ENCODE assay signal across 19 cellular contexts in genomic region chr1:94667716-94668282, GRCh38.
"Had no signal": no experiment of that assay in that cellular context is flagged by ENCODE, and none has a peak within 500 bp of the region (broad histone marks: within the 10 kb centered on the region; RNA-seq: fewer than 3 reads in every experiment).

No MANE protein-coding gene starts in this region.

- H3K27ac ChIP-seq: body of pancreas, coronary artery, right atrium auricular region, upper lobe of left lung had no signal

- H3K4me1 Mint-ChIP-seq: activated CD4-positive, alpha-beta T cell treated with anti-CD3 and anti-CD28 coated beads, Interleukin-2, amount 10 ng/mL, durations not matched to agents 24 days and 14 days; immature natural killer cell; naive thymus-derived CD4-positive, alpha-beta T cell had no signal

- H3K27ac Mint-ChIP-seq: activated CD4-positive, alpha-beta T cell treated with anti-CD3 and anti-CD28 coated beads, Interleukin-2, amount 10 ng/mL, durations not matched to agents 24 days and 14 days; activated CD8-positive, alpha-beta T cell treated with anti-CD3 and anti-CD28 coated beads, Interleukin-2, amount 10 ng/mL, durations not matched to agents 7 days and 5 days; activated naive CD8-positive, alpha-beta T cell; immature natural killer cell; naive thymus-derived CD4-positive, alpha-beta T cell had no signal

- DNase-seq: activated CD4-positive, alpha-beta T cell treated with anti-CD3 and anti-CD28 coated beads, Interleukin-2, amount 10 ng/mL, durations not matched to agents 24 days and 14 days; activated CD4-positive, CD25-positive, alpha-beta regulatory T cell; activated CD8-positive, alpha-beta memory T cell treated with anti-CD3 and anti-CD28 coated beads, Interleukin-2, amount 50 U/mL, for 4 hours; activated CD8-positive, alpha-beta T cell treated with anti-CD3 and anti-CD28 coated beads, Interleukin-2, amount 10 ng/mL, durations not matched to agents 7 days and 5 days; activated gamma-delta T cell treated with Interleukin-2 at 50 U/mL for 16 hours; amygdala; body of pancreas; central memory CD4-positive, alpha-beta T cell; immature natural killer cell; naive thymus-derived CD4-positive, alpha-beta T cell; stimulated activated CD4-positive, alpha-beta T cell treated with anti-CD3 and anti-CD28 coated beads, Interleukin-4, amount 100 ng/mL, for 1 hour; stimulated activated naive CD4-positive, alpha-beta T cell treated with Interleukin-2 at 50 U/mL for 16 hours; substantia nigra; SW 1271; upper lobe of left lung had no signal

- H3K27me3 ChIP-seq: body of pancreas, esophagus muscularis mucosa, right atrium auricular region, upper lobe of left lung had no signal

- ATAC-seq: activated CD8-positive, alpha-beta T cell treated with anti-CD3 and anti-CD28 coated beads, Interleukin-2, amount 10 ng/mL, durations not matched to agents 7 days and 5 days; body of pancreas; naive thymus-derived CD4-positive, alpha-beta T cell had no signal

- H3K36me3 Mint-ChIP-seq: activated naive CD8-positive, alpha-beta T cell; immature natural killer cell; naive thymus-derived CD4-positive, alpha-beta T cell had no signal

- H3K36me3 ChIP-seq: esophagus muscularis mucosa, right atrium auricular region, upper lobe of left lung had no signal

- H3K9me3 ChIP-seq: body of pancreas, esophagus muscularis mucosa, right atrium auricular region, upper lobe of left lung had no signal

- H3K27me3 Mint-ChIP-seq: activated naive CD8-positive, alpha-beta T cell had no signal

- H3K9me3 Mint-ChIP-seq: activated CD4-positive, alpha-beta T cell treated with anti-CD3 and anti-CD28 coated beads, Interleukin-2, amount 10 ng/mL, durations not matched to agents 24 days and 14 days; immature natural killer cell had no signal

- H3K4me3 Mint-ChIP-seq: activated CD4-positive, alpha-beta T cell treated with anti-CD3 and anti-CD28 coated beads, Interleukin-2, amount 10 ng/mL, durations not matched to agents 24 days and 14 days; activated CD8-positive, alpha-beta T cell treated with anti-CD3 and anti-CD28 coated beads, Interleukin-2, amount 10 ng/mL, durations not matched to agents 7 days and 5 days; activated naive CD8-positive, alpha-beta T cell; immature natural killer cell; naive thymus-derived CD4-positive, alpha-beta T cell had no signal

- H3K4me1 ChIP-seq: body of pancreas had no signal

- H3K4me3 ChIP-seq: body of pancreas, coronary artery, esophagus muscularis mucosa, right atrium auricular region, upper lobe of left lung had no signal
